In genomic region chr12:26097046-26097878, GRCh38 we compare ENCODE assay signal across 9 cellular contexts. TPM values are rescaled to one million over a fixed set of nuclear protein-coding genes. Genes with fewer than 3 reads are reported as not detected.
DNase-seq lines count a peak whose midpoint lies in the region; ATAC-seq and TF ChIP-seq lines count a peak whose summit lies in the region.
"Had no signal": no experiment of that assay in that cellular context is flagged by ENCODE, and none has a peak within 500 bp of the region (broad histone marks: within the 10 kb centered on the region; RNA-seq: fewer than 3 reads in every experiment).

No MANE protein-coding gene starts in this region.

- H3K4me1 Mint-ChIP-seq in Caco-2 (ENCODE audit: low read depth, unreplicated experiment), result peaks cover 41% of the 10 kb centered on the region

- no peaks in the 10 kb centered on the region for H3K27me3 ChIP-seq in Caco-2 (replicated peaks; ENCODE audit: control insufficient read depth, insufficient read depth, low read length)

- H3K36me3 ChIP-seq in Caco-2 (ENCODE audit: control insufficient read depth, insufficient read depth, low read length), result no peaks in the 10 kb centered on the region

- POLR2A ChIA-PET in Caco-2 (lab: Charles Lee), result interaction anchor here (0.6 kb wide), 1 partner anchor 158 kb away, joined by 3 read pairs; no protein-coding TSS in a partner anchor

- ATAC-seq in GM21619 (IDR thresholded peaks at IDR 0.05; ENCODE audit: unreplicated experiment) (peak; percentile 80), GM21390 (IDR thresholded peaks at IDR 0.05; ENCODE audit: unreplicated experiment) (no peak)

- peaks cover 54% of the 10 kb centered on the region for H3K4me1 ChIP-seq in Caco-2

- H3K27ac Mint-ChIP-seq in Caco-2 (ENCODE audit: unreplicated experiment), result no peak overlapping the region

- TF ChIP-seq CTCF in Caco-2 (IDR thresholded peaks at IDR 0.05; ENCODE audit: insufficient read depth in 1 of 2, low read depth in 1 of 2, low read length in 1 of 2, severe bottlenecking in 1 of 2, unreplicated experiment in 1 of 2), result peak; percentile 96 to 98

- no peak overlapping the region for H3K4me3 ChIP-seq in Caco-2 (ENCODE audit: low read depth, low read length)

- no peaks in the 10 kb centered on the region for H3K27me3 Mint-ChIP-seq in Caco-2 (ENCODE audit: insufficient read depth, unreplicated experiment)

- H3K9me3 ChIP-seq in Caco-2, result no peaks in the 10 kb centered on the region

- H3K36me3 Mint-ChIP-seq in Caco-2 (ENCODE audit: insufficient read depth, unreplicated experiment), result no peaks in the 10 kb centered on the region

- intact Hi-C loops in Caco-2 (cut with micrococcal nuclease; ENCODE audit: unreplicated experiment), result loop anchor here (1.0 to 10.0 kb wide), 10 partner anchors 17 to 788 kb away; no protein-coding TSS in a partner anchor

- no peaks in the 10 kb centered on the region for H3K9me3 Mint-ChIP-seq in Caco-2 (ENCODE audit: unreplicated experiment)

- no TSS peak for BruUV-seq in Caco-2 (replicated peaks; lab: Mats Ljungman, UMichigan)

- CTCF ChIA-PET in Caco-2 (lab: Charles Lee), result interaction anchor here (0.7 to 2.0 kb wide), 6 partner anchors 14 to 604 kb away, joined by 3 to 7 read pairs (median 3); no protein-coding TSS in a partner anchor

- DNase-seq in Caco-2 (peak; percentile 82 to 87), M059J (ENCODE audit: low read depth) (peak; percentile 76), SK-N-DZ (ENCODE audit: low spot score) (peak; percentile 73), globus pallidus (ENCODE audit: low spot score) (peak; percentile 87), pons (ENCODE audit: low spot score) (peak; percentile 91)
- peak; percentile 52 for DNase-seq in activated naive CD4-positive, alpha-beta T cell treated with Interleukin-2 at 50 U/mL for 16 hours

- no peak overlapping the region for H3K4me3 Mint-ChIP-seq in Caco-2 (ENCODE audit: unreplicated experiment)

RNA-seq across cellular contexts. Expression of gene BHLHE41, which starts 27.6 kb away (rescaled TPM):
- 3.2 and 4.4 TPM in 2 replicates for total RNA-seq in Caco-2 (2022)
- 5.0 and 7.4 TPM in 2 replicates for total RNA-seq in M059J (2014; rRNA removed; shearing (Covaris generic))
- polyA plus RNA-seq in SK-N-DZ (2014; cell fraction: cytosol; rRNA removed), result not detected in 2 replicates
- polyA plus RNA-seq in SK-N-DZ (2014; cell fraction: nucleus; rRNA removed), result not detected in 2 replicates
- total RNA-seq: activated CD8-positive, alpha-beta memory T cell treated with anti-CD3 and anti-CD28 coated beads for 36 hours had no signal
